21 cellular contexts compared by ENCODE assay signal in the genomic region with DNA sequence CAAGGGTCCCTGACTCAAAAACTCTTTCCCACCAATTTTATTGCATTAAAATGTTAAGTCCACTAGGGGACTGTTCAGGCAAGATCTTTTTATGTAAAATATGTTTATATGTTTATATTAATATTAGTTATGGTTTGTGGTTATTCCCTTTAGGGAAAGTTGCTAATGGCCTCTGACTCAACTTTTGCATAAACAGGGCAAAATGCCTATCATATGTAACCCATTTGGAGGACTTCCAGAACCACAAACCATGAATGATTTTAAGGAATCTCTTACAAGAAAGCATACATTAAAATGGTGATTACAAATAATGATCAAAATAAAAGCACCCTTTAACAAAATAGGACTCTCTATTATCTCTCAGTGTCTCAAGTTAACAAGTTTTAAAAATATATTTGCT.
DNase-seq lines count a peak whose midpoint lies in the region; ATAC-seq and TF ChIP-seq lines count a peak whose summit lies in the region.
"Had no signal": no experiment of that assay in that cellular context is flagged by ENCODE, and none has a peak within 500 bp of the region (broad histone marks: within the 10 kb centered on the region; RNA-seq: fewer than 3 reads in every experiment).

No MANE protein-coding gene starts in this region.

- no peaks in the 10 kb centered on the region for H3K9me3 ChIP-seq in A673 (ENCODE audit: low read depth, low read length, poor library complexity, severe bottlenecking)
- H3K9me3 ChIP-seq: body of pancreas, transverse colon had no signal

- CTCF ChIA-PET in A673 (lab: Charles Lee): no interaction called here

- BruUV-seq in A673 (replicated peaks; lab: Mats Ljungman, UMichigan): no TSS peak

- H3K4me3 Mint-ChIP-seq in natural killer cell treated with Interleukin-12 subunit alpha and Interleukin-12 subunit beta and Interleukin-15 and Interleukin-18, amount 100 ng/mL, for 72 hours: no peak overlapping the region
- H3K4me3 Mint-ChIP-seq: IgD-negative memory B cell had no signal

- no peaks in the 10 kb centered on the region for H3K36me3 Mint-ChIP-seq in natural killer cell treated with Interleukin-12 subunit alpha and Interleukin-12 subunit beta and Interleukin-15 and Interleukin-18, amount 100 ng/mL, for 72 hours
- H3K36me3 Mint-ChIP-seq: IgD-negative memory B cell had no signal

- H3K4me1 Mint-ChIP-seq in natural killer cell treated with Interleukin-12 subunit alpha and Interleukin-12 subunit beta and Interleukin-15 and Interleukin-18, amount 100 ng/mL, for 72 hours (ENCODE audit: low read depth in 2 of 2): no peaks in the 10 kb centered on the region
- H3K4me1 Mint-ChIP-seq: IgD-negative memory B cell had no signal

- no peak for TF ChIP-seq CTCF in A673 (conservative IDR thresholded peaks at IDR 0.05; ENCODE audit: low read depth, low read length)
- TF ChIP-seq CTCF in astrocyte of the cerebellum (IDR thresholded peaks at IDR 0.05; ENCODE audit: low read depth, low read length, missing control alignments): peak; percentile 32

- intact Hi-C loops in A673 (cut with micrococcal nuclease; ENCODE audit: unreplicated experiment): no loop called here

- peak; percentile 60 for DNase-seq in A673 (ENCODE audit: low spot score)
- DNase-seq in HS-5 (ENCODE audit: low read depth): peak; percentile 61
- peak; percentile 95 for DNase-seq in astrocyte of the cerebellum (ENCODE audit: low read depth)
- DNase-seq in fibroblast of peridontal ligament (ENCODE audit: extremely low read depth): peak; percentile 62
- DNase-seq in medulla oblongata (ENCODE audit: extremely low spot score): no peak
- DNase-seq in HUDEP-2 (lab: John Stamatoyannopoulos, UW; ENCODE audit: unreplicated experiment in 76 of 76): no peak
- DNase-seq in natural killer cell treated with Interleukin-12 subunit alpha and Interleukin-12 subunit beta and Interleukin-15 and Interleukin-18, amount 100 ng/mL, for 72 hours (ENCODE audit: low spot score): no peak
- DNase-seq: activated CD4-positive, alpha-beta T cell treated with anti-CD3 and anti-CD28 coated beads, Interleukin-2, amount 50 U/mL, for 1 hour; activated naive CD4-positive, alpha-beta T cell; body of pancreas; DMS79 treated with DMSO at 0.1 percent for 48 hours; left colon; NCI-H1092; NCI-H82; retina; stimulated activated naive CD4-positive, alpha-beta T cell; SW 1271; transverse colon had no signal

- H3K27me3 Mint-ChIP-seq in natural killer cell treated with Interleukin-12 subunit alpha and Interleukin-12 subunit beta and Interleukin-15 and Interleukin-18, amount 100 ng/mL, for 72 hours: no peaks in the 10 kb centered on the region
- H3K27me3 Mint-ChIP-seq: IgD-negative memory B cell had no signal

- H3K9me3 Mint-ChIP-seq in natural killer cell treated with Interleukin-12 subunit alpha and Interleukin-12 subunit beta and Interleukin-15 and Interleukin-18, amount 100 ng/mL, for 72 hours: peaks cover 7% of the 10 kb centered on the region

- POLR2A ChIA-PET in A673 (lab: Charles Lee; ENCODE audit: low non-redundant PET): no interaction called here

- no peaks in the 10 kb centered on the region for H3K36me3 ChIP-seq in A673 (ENCODE audit: insufficient read depth, low read length, poor library complexity, severe bottlenecking)
- H3K36me3 ChIP-seq: transverse colon had no signal

- H3K4me1 ChIP-seq in A673 (ENCODE audit: insufficient read depth, low read length, poor library complexity, severe bottlenecking): no peaks in the 10 kb centered on the region
- H3K4me1 ChIP-seq: body of pancreas, transverse colon had no signal

- no peaks in the 10 kb centered on the region for H3K27me3 ChIP-seq in A673 (replicated peaks; ENCODE audit: insufficient read depth, low read depth, low read length, poor library complexity)
- H3K27me3 ChIP-seq: body of pancreas, transverse colon had no signal

- no peak overlapping the region for H3K4me3 ChIP-seq in A673 (ENCODE audit: low read depth, low read length, poor library complexity, severe bottlenecking)
- H3K4me3 ChIP-seq in astrocyte of the cerebellum (ENCODE audit: low read depth, low read length): no peak overlapping the region
- H3K4me3 ChIP-seq: body of pancreas, transverse colon had no signal

- no peak for ATAC-seq in HG03460 (IDR thresholded peaks at IDR 0.05; ENCODE audit: unreplicated experiment)
- no peak for ATAC-seq in natural killer cell treated with Interleukin-12 subunit alpha and Interleukin-12 subunit beta and Interleukin-15 and Interleukin-18, amount 100 ng/mL, for 72 hours
- ATAC-seq: body of pancreas, left colon, Panc1 had no signal

- in situ Hi-C loops in astrocyte of the cerebellum (cut with HindIII; ENCODE audit: low sequenced_read_pairs): no loop called here

- H3K27ac Mint-ChIP-seq in natural killer cell treated with Interleukin-12 subunit alpha and Interleukin-12 subunit beta and Interleukin-15 and Interleukin-18, amount 100 ng/mL, for 72 hours: no peak overlapping the region
- H3K27ac Mint-ChIP-seq: IgD-negative memory B cell had no signal

- no peak overlapping the region for H3K27ac ChIP-seq in A673 (ENCODE audit: low read depth, low read length, poor library complexity, severe bottlenecking)
- H3K27ac ChIP-seq: body of pancreas, transverse colon had no signal

Comparison
In these comparisons a context has a peak if more than half of its experiments do, and no peak if none do; other contexts are left out.
1. DNase-seq: peak in A673 (single experiment), HS-5 (single experiment), astrocyte of the cerebellum (single experiment) and fibroblast of peridontal ligament (single experiment); none in medulla oblongata (single experiment), HUDEP-2 (0 of 76) and natural killer cell treated with Interleukin-12 subunit alpha and Interleukin-12 subunit beta and Interleukin-15 and Interleukin-18, amount 100 ng/mL, for 72 hours (single experiment).